In genomic region chr12:53299101-53299453, GRCh38 we compare ENCODE assay signal across 8 cellular contexts. TPM values are rescaled to one million over a fixed set of nuclear protein-coding genes. Genes with fewer than 3 reads are reported as not detected.
DNase-seq lines count a peak whose midpoint lies in the region; ATAC-seq and TF ChIP-seq lines count a peak whose summit lies in the region.

No MANE protein-coding gene starts in this region.

- peak overlapping the region; percentile 98 for H3K27ac Mint-ChIP-seq in neural crest cell (ENCODE audit: unreplicated experiment)

- H3K27me3 Mint-ChIP-seq in neural crest cell (ENCODE audit: low read depth): no peaks in the 10 kb centered on the region

- no peaks in the 10 kb centered on the region for H3K9me3 ChIP-seq in HUES6 (ENCODE audit: control insufficient read depth, insufficient read depth, low read depth, low read length)

- peaks cover 67% of the 10 kb centered on the region for H3K4me1 Mint-ChIP-seq in neural crest cell

- peaks cover 14% of the 10 kb centered on the region for H3K36me3 Mint-ChIP-seq in neural crest cell (ENCODE audit: low read depth)

- peaks cover 13% of the 10 kb centered on the region for H3K4me1 ChIP-seq in HUES6 (ENCODE audit: control insufficient read depth, insufficient read depth, low read length)

- TF ChIP-seq CTCF in AG04449 (IDR thresholded peaks at IDR 0.05; ENCODE audit: insufficient read depth, low read length, missing control alignments) (no peak), neural crest cell (conservative IDR thresholded peaks at IDR 0.05) (no peak)

- ATAC-seq in activated CD4-positive, CD25-positive, alpha-beta regulatory T cell treated with anti-CD3 and anti-CD28 coated beads, Interleukin-2, amount 50 U/mL, for 24 hours: peak; percentile 37 to 45
- ATAC-seq in GM18861 (IDR thresholded peaks at IDR 0.05; ENCODE audit: unreplicated experiment): no peak
- ATAC-seq in GM19328 (IDR thresholded peaks at IDR 0.05; ENCODE audit: unreplicated experiment): no peak
- no peak for ATAC-seq in GM21723 (IDR thresholded peaks at IDR 0.05; ENCODE audit: unreplicated experiment)

- peaks cover 39% of the 10 kb centered on the region for H3K36me3 ChIP-seq in HUES6 (ENCODE audit: control insufficient read depth, insufficient read depth, low read length)

- POLR2A ChIA-PET in AG04449 (lab: Yijun Ruan, JAX): interaction anchor here (0.6 to 2.9 kb wide), 6 partner anchors 20 to 83 kb away, joined by 3 to 19 read pairs (median 3); partner anchors contain the start of gene AAAS

- DNase-seq in AG04449 (ENCODE audit: low read depth, low spot score) (no peak), erythroblast (lab: John Stamatoyannopoulos, UW) (peak; percentile 82 to 86), neural crest cell (ENCODE audit: low read depth, low spot score) (no peak)

- no peaks in the 10 kb centered on the region for H3K27me3 ChIP-seq in HUES6 (ENCODE audit: control insufficient read depth, insufficient read depth, low read length)

- H3K9ac ChIP-seq in HUES6 (ENCODE audit: low read length): no peak overlapping the region

- CTCF ChIA-PET in AG04449 (lab: Yijun Ruan, JAX): interaction anchor here (0.9 to 22.9 kb wide), 9 partner anchors 9 to 236 kb away, joined by 3 to 659 read pairs (median 4); partner anchors contain the start of genes AAAS and ITGB7

- no peaks in the 10 kb centered on the region for H3K9me3 Mint-ChIP-seq in neural crest cell

- no peak for TF ChIP-seq POLR2A in erythroblast (IDR thresholded peaks at IDR 0.05; ENCODE audit: low read length)

- 0 out of 2 replicates have a peak overlapping the region, but pooled peaks have one; percentile 18 for H3K27ac ChIP-seq in HUES6 (ENCODE audit: low read depth, low read length)

- peak overlapping the region; percentile 100 for H3K4me3 Mint-ChIP-seq in neural crest cell

- H3K4me3 ChIP-seq in AG04449 (ENCODE audit: low read depth, low read length) (peak overlapping the region; percentile 93), HUES6 (ENCODE audit: low read depth, low read length) (peak overlapping the region; percentile 97)

RNA-seq across cellular contexts. Expression of gene MYG1, which starts 0.4 kb away (rescaled TPM):
- total RNA-seq in neural crest cell: 67.1 and 72.7 TPM in 2 replicates

RNA-seq across cellular contexts. Expression of gene PFDN5, which starts 3.7 kb away (rescaled TPM):
- 324 and 326 TPM in 2 replicates for total RNA-seq in neural crest cell

RNA-seq across cellular contexts. Expression of gene AAAS, which starts 22.3 kb away (rescaled TPM):
- total RNA-seq in neural crest cell: 94.1 and 95.1 TPM in 2 replicates

RNA-seq across cellular contexts. Expression of gene ESPL1, which starts 31.0 kb away (rescaled TPM):
- total RNA-seq in neural crest cell: 56.3 and 65.8 TPM in 2 replicates

RNA-seq across cellular contexts. Expression of gene SP7, which starts 37.1 kb away (rescaled TPM):
- 0.07 TPM in 1 of 2 replicates, not detected in the other for total RNA-seq in neural crest cell

Comparison
In these comparisons a context has a peak if more than half of its experiments do, and no peak if none do; other contexts are left out.
1. DNase-seq: peak in erythroblast (2 of 2); none in AG04449 (single experiment) and neural crest cell (single experiment).
2. ATAC-seq: peak in activated CD4-positive, CD25-positive, alpha-beta regulatory T cell treated with anti-CD3 and anti-CD28 coated beads, Interleukin-2, amount 50 U/mL, for 24 hours (2 of 2); none in GM18861 (single experiment), GM19328 (single experiment) and GM21723 (single experiment).